Comparison of ENCODE assay signal across 1 cellular context in genomic region chr17:65122836-65123756, GRCh38.
TF ChIP-seq lines count a peak whose summit lies in the region.

No MANE protein-coding gene starts in this region.

TF ChIP-seq in HepG2, 621 proteins besides CTCF, POLR2A, EP300 and RAD21 (continued from another document and continues in another):
- TF ChIP-seq MTA3 (CRISPR knock-in tag; IDR thresholded peaks at IDR 0.05) (no peak), TAF1 (CRISPR knock-in tag; IDR thresholded peaks at IDR 0.05) (peak; percentile 82), PITX1 (CRISPR knock-in tag; IDR thresholded peaks at IDR 0.05) (no peak), ELF3 (CRISPR knock-in tag; IDR thresholded peaks at IDR 0.05) (peak; percentile 54), FOXO1 (CRISPR knock-in tag; IDR thresholded peaks at IDR 0.05) (peak; percentile 35), SP5 (CRISPR knock-in tag; IDR thresholded peaks at IDR 0.05; ENCODE audit: borderline replicate concordance, low read depth) (no peak), ZKSCAN1 (IDR thresholded peaks at IDR 0.05; ENCODE audit: low read length) (no peak), GATAD1 (CRISPR knock-in tag; IDR thresholded peaks at IDR 0.05) (peak; percentile 87), ZFYVE20 (CRISPR knock-in tag; IDR thresholded peaks at IDR 0.05; ENCODE audit: borderline replicate concordance, low read depth) (no peak), IKZF4 (CRISPR knock-in tag; IDR thresholded peaks at IDR 0.05; ENCODE audit: borderline replicate concordance, low read depth, not compliant biosample characterization) (no peak), ZNF24 (IDR thresholded peaks at IDR 0.05) (0 out of 2 replicates have a peak, but pooled peaks have one; percentile 22), MYNN (CRISPR knock-in tag; IDR thresholded peaks at IDR 0.05; ENCODE audit: low read depth) (no peak), WIZ (CRISPR knock-in tag; IDR thresholded peaks at IDR 0.05) (no peak), ZNF768 (CRISPR knock-in tag; IDR thresholded peaks at IDR 0.05) (no peak), TRAFD1 (CRISPR knock-in tag; IDR thresholded peaks at IDR 0.05; ENCODE audit: borderline replicate concordance) (no peak), ZMYM2 (CRISPR knock-in tag; IDR thresholded peaks at IDR 0.05) (no peak), KLF16 (CRISPR knock-in tag; IDR thresholded peaks at IDR 0.05) (peak in 1 of 2 experiments; percentile 71; a peak in 1 of 4 replicates), ZSCAN9 (CRISPR knock-in tag; IDR thresholded peaks at IDR 0.05; ENCODE audit: borderline replicate concordance) (peak; percentile 46; the same call in 1 of the 2 replicates), RARG (CRISPR knock-in tag; IDR thresholded peaks at IDR 0.05; ENCODE audit: low read depth) (no peak), DPF2 (CRISPR knock-in tag; IDR thresholded peaks at IDR 0.05; ENCODE audit: borderline replicate concordance, low read depth) (no peak), ZNF563 (CRISPR knock-in tag; IDR thresholded peaks at IDR 0.05) (peak; percentile 46; the same call in 1 of the 2 replicates), NCOA2 (CRISPR knock-in tag; IDR thresholded peaks at IDR 0.05) (peak; percentile 40; the same call in 1 of the 2 replicates), ZNF33A (CRISPR knock-in tag; IDR thresholded peaks at IDR 0.05; ENCODE audit: borderline replicate concordance) (no peak), MAFF (IDR thresholded peaks at IDR 0.05; ENCODE audit: low read depth, low read length) (no peak), ZNF660 (CRISPR knock-in tag; IDR thresholded peaks at IDR 0.05; ENCODE audit: borderline replicate concordance, low read depth) (no peak), CENPBD1 (CRISPR knock-in tag; IDR thresholded peaks at IDR 0.05; ENCODE audit: borderline replicate concordance, low read depth) (no peak), ZNF646 (CRISPR knock-in tag; IDR thresholded peaks at IDR 0.05) (0 out of 2 replicates have a peak, but pooled peaks have one; percentile 11), THAP7 (CRISPR knock-in tag; IDR thresholded peaks at IDR 0.05) (no peak), ZNF232 (CRISPR knock-in tag; IDR thresholded peaks at IDR 0.05; ENCODE audit: borderline replicate concordance) (no peak), FOXK2 (IDR thresholded peaks at IDR 0.05) (no peak), POLR2AphosphoS2 (IDR thresholded peaks at IDR 0.05; ENCODE audit: low read depth, low read length) (no peak)
- TF ChIP-seq, protein P1, sequence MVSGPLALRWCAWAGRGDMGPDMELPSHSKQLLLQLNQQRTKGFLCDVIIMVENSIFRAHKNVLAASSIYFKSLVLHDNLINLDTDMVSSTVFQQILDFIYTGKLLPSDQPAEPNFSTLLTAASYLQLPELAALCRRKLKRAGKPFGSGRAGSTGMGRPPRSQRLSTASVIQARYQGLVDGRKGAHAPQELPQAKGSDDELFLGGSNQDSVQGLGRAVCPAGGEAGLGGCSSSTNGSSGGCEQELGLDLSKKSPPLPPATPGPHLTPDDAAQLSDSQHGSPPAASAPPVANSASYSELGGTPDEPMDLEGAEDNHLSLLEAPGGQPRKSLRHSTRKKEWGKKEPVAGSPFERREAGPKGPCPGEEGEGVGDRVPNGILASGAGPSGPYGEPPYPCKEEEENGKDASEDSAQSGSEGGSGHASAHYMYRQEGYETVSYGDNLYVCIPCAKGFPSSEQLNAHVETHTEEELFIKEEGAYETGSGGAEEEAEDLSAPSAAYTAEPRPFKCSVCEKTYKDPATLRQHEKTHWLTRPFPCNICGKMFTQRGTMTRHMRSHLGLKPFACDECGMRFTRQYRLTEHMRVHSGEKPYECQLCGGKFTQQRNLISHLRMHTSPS (CRISPR knock-in tag; IDR thresholded peaks at IDR 0.05; ENCODE audit: low read depth), result no peak
- TF ChIP-seq, protein P2, sequence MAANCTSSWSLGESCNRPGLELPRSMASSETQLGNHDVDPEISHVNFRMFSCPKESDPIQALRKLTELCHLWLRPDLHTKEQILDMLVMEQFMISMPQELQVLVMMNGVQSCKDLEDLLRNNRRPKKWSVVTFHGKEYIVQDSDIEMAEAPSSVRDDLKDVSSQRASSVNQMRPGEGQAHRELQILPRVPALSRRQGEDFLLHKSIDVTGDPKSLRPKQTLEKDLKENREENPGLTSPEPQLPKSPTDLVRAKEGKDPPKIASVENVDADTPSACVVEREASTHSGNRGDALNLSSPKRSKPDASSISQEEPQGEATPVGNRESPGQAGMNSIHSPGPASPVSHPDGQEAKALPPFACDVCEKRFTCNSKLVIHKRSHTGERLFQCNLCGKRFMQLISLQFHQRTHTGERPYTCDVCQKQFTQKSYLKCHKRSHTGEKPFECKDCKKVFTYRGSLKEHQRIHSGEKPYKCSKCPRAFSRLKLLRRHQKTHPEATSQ (CRISPR knock-in tag; IDR thresholded peaks at IDR 0.05; ENCODE audit: borderline replicate concordance), result no peak; the same call in 1 of the 2 replicates
- TF ChIP-seq, protein P3, sequence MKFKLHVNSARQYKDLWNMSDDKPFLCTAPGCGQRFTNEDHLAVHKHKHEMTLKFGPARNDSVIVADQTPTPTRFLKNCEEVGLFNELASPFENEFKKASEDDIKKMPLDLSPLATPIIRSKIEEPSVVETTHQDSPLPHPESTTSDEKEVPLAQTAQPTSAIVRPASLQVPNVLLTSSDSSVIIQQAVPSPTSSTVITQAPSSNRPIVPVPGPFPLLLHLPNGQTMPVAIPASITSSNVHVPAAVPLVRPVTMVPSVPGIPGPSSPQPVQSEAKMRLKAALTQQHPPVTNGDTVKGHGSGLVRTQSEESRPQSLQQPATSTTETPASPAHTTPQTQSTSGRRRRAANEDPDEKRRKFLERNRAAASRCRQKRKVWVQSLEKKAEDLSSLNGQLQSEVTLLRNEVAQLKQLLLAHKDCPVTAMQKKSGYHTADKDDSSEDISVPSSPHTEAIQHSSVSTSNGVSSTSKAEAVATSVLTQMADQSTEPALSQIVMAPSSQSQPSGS (CRISPR knock-in tag; IDR thresholded peaks at IDR 0.05), result 0 out of 2 replicates have a peak, but pooled peaks have one; percentile 15
- TF ChIP-seq, protein P4, sequence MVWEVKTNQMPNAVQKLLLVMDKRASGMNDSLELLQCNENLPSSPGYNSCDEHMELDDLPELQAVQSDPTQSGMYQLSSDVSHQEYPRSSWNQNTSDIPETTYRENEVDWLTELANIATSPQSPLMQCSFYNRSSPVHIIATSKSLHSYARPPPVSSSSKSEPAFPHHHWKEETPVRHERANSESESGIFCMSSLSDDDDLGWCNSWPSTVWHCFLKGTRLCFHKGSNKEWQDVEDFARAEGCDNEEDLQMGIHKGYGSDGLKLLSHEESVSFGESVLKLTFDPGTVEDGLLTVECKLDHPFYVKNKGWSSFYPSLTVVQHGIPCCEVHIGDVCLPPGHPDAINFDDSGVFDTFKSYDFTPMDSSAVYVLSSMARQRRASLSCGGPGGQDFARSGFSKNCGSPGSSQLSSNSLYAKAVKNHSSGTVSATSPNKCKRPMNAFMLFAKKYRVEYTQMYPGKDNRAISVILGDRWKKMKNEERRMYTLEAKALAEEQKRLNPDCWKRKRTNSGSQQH (CRISPR knock-in tag; IDR thresholded peaks at IDR 0.05; ENCODE audit: low read depth), result no peak
- TF ChIP-seq, protein P5, sequence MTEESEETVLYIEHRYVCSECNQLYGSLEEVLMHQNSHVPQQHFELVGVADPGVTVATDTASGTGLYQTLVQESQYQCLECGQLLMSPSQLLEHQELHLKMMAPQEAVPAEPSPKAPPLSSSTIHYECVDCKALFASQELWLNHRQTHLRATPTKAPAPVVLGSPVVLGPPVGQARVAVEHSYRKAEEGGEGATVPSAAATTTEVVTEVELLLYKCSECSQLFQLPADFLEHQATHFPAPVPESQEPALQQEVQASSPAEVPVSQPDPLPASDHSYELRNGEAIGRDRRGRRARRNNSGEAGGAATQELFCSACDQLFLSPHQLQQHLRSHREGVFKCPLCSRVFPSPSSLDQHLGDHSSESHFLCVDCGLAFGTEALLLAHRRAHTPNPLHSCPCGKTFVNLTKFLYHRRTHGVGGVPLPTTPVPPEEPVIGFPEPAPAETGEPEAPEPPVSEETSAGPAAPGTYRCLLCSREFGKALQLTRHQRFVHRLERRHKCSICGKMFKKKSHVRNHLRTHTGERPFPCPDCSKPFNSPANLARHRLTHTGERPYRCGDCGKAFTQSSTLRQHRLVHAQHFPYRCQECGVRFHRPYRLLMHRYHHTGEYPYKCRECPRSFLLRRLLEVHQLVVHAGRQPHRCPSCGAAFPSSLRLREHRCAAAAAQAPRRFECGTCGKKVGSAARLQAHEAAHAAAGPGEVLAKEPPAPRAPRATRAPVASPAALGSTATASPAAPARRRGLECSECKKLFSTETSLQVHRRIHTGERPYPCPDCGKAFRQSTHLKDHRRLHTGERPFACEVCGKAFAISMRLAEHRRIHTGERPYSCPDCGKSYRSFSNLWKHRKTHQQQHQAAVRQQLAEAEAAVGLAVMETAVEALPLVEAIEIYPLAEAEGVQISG (CRISPR knock-in tag; IDR thresholded peaks at IDR 0.05), result peak; percentile 99
- TF ChIP-seq, protein P6, sequence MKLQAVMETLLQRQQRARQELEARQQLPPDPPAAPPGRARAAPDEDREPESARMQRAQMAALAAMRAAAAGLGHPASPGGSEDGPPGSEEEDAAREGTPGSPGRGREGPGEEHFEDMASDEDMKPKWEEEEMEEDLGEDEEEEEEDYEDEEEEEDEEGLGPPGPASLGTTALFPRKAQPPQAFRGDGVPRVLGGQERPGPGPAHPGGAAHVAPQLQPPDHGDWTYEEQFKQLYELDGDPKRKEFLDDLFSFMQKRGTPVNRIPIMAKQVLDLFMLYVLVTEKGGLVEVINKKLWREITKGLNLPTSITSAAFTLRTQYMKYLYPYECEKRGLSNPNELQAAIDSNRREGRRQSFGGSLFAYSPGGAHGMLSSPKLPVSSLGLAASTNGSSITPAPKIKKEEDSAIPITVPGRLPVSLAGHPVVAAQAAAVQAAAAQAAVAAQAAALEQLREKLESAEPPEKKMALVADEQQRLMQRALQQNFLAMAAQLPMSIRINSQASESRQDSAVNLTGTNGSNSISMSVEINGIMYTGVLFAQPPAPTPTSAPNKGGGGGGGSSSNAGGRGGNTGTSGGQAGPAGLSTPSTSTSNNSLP (IDR thresholded peaks at IDR 0.05; ENCODE audit: low read depth, low read length), result no peak
- TF ChIP-seq, protein P7, sequence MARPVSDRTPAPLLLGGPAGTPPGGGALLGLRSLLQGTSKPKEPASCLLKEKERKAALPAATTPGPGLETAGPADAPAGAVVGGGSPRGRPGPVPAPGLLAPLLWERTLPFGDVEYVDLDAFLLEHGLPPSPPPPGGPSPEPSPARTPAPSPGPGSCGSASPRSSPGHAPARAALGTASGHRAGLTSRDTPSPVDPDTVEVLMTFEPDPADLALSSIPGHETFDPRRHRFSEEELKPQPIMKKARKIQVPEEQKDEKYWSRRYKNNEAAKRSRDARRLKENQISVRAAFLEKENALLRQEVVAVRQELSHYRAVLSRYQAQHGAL (CRISPR knock-in tag; IDR thresholded peaks at IDR 0.05; ENCODE audit: not compliant biosample characterization), result no peak
